ENCODE assay signal across 13 cellular contexts in the genomic region with DNA sequence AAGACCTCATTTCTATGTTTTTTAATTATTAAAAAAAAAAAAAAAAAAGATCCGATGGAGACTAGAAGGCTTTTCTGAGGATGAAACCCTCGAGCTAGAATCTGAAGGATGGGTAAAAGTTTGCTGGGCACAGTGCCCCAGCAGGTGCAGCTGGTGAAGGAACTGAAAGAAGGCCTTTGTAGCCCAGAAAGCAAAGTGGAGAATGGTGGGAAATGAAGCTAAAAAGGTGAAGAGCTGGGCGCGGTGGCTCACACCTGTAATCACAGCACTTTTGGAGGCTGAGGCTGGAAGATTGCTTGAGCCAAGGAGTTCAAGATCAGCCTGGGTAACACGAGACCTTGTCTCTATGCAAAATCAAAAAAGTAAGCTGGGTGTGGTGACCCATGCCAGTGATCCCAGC. TPM values are rescaled to one million over a fixed set of nuclear protein-coding genes. Genes with fewer than 3 reads are reported as not detected.
DNase-seq lines count a peak whose midpoint lies in the region; ATAC-seq and TF ChIP-seq lines count a peak whose summit lies in the region.
"Had no signal": no experiment of that assay in that cellular context is flagged by ENCODE, and none has a peak within 500 bp of the region (broad histone marks: within the 10 kb centered on the region; RNA-seq: fewer than 3 reads in every experiment).

No MANE protein-coding gene starts in this region.

- no peak for ATAC-seq in stimulated activated naive B cell treated with anti-CD40 and anti-IgM and Interleukin-4, amounts not matched to agents 10 μg/mL and 1 μg/mL and 100 μg/mL, for 72 hours (replicated peaks)
- ATAC-seq in GM18868 (IDR thresholded peaks at IDR 0.05; ENCODE audit: unreplicated experiment) = no peak

- peak overlapping the region; percentile 89 for H3K4me3 Mint-ChIP-seq in activated naive CD4-positive, alpha-beta T cell treated with anti-CD3 and anti-CD28 coated beads for 36 hours
- H3K4me3 Mint-ChIP-seq in brain = peak overlapping the region; percentile 68 to 98 (median 94)
- H3K4me3 Mint-ChIP-seq in stimulated activated naive B cell treated with anti-CD40 and anti-IgM and Interleukin-4, amounts not matched to agents 10 μg/mL and 1 μg/mL and 100 μg/mL, for 72 hours = peak overlapping the region; percentile 83 to 91

- peaks cover 12% of the 10 kb centered on the region for H3K79me1 ChIP-seq in mesendoderm (ENCODE audit: low read length)

- no peak overlapping the region for H2BK15ac ChIP-seq in mesendoderm (replicated peaks; ENCODE audit: low read depth)

- peaks cover 46% of the 10 kb centered on the region for H3K36me3 Mint-ChIP-seq in activated naive CD4-positive, alpha-beta T cell treated with anti-CD3 and anti-CD28 coated beads for 36 hours (ENCODE audit: low read depth)
- peaks cover 51% of the 10 kb centered on the region for H3K36me3 Mint-ChIP-seq in brain
- H3K36me3 Mint-ChIP-seq in stimulated activated naive B cell treated with anti-CD40 and anti-IgM and Interleukin-4, amounts not matched to agents 10 μg/mL and 1 μg/mL and 100 μg/mL, for 72 hours = peaks cover 41 to 50% of the 10 kb centered on the region in 2 donors

- H3K4me2 ChIP-seq in OCI-LY3 (ENCODE audit: low read length) (peak overlapping the region; percentile 86), mesendoderm (ENCODE audit: low read length) (no peak overlapping the region)

- no peaks in the 10 kb centered on the region for H3K9me3 ChIP-seq in OCI-LY3 (ENCODE audit: insufficient read depth, low read length)
- H3K9me3 ChIP-seq: colonic mucosa, SJCRH30 had no signal

- no peak overlapping the region for H2BK120ac ChIP-seq in mesendoderm (ENCODE audit: low read depth, low read length)

- H2AFZ ChIP-seq in OCI-LY3 (ENCODE audit: low read depth, low read length) = no peak overlapping the region
- H2AFZ ChIP-seq: parathyroid adenoma had no signal

- TF ChIP-seq CTCF in OCI-LY3 (IDR thresholded peaks at IDR 0.05; ENCODE audit: low read depth, low read length) = no peak
- no peak for TF ChIP-seq CTCF in brain (conservative IDR thresholded peaks at IDR 0.05)
- no peak for TF ChIP-seq CTCF in GM13977 (IDR thresholded peaks at IDR 0.05; ENCODE audit: extremely low read depth, insufficient read depth, missing control alignments)

- DNase-seq in activated naive CD4-positive, alpha-beta T cell treated with anti-CD3 and anti-CD28 coated beads for 36 hours = no peak
- DNase-seq in activated naive CD4-positive, alpha-beta T cell (lab: John Stamatoyannopoulos, UW) = no peak
- no peak for DNase-seq in stimulated activated naive B cell treated with anti-CD40 and anti-IgM and Interleukin-4, amounts not matched to agents 10 μg/mL and 1 μg/mL and 100 μg/mL, for 72 hours
- no peak for DNase-seq in GM13977 (ENCODE audit: low spot score)
- DNase-seq in mesendoderm = no peak
- DNase-seq: colonic mucosa, NCI-H1092 treated with DMSO at 0.1 percent for 48 hours, NCI-H524 treated with DMSO at 0.1 percent for 48 hours, SJCRH30 had no signal

- H3K36me3 ChIP-seq in OCI-LY3 (replicated peaks; ENCODE audit: low read depth, low read length) (peaks cover 39% of the 10 kb centered on the region), mesendoderm (ENCODE audit: control insufficient read depth, insufficient read depth, low read length) (peaks cover 11% of the 10 kb centered on the region)
- H3K36me3 ChIP-seq: colonic mucosa had no signal

- CTCF ChIA-PET in activated naive CD4-positive, alpha-beta T cell treated with anti-CD3 and anti-CD28 coated beads for 36 hours (lab: Charles Lee) = interaction anchor here (0.6 to 1.1 kb wide), 2 partner anchors 25 to 950 kb away, joined by 3 read pairs; no protein-coding TSS in a partner anchor

- H3K56ac ChIP-seq in mesendoderm (ENCODE audit: low read length) = no peak overlapping the region

- no peaks in the 10 kb centered on the region for H3K27me3 Mint-ChIP-seq in activated naive CD4-positive, alpha-beta T cell treated with anti-CD3 and anti-CD28 coated beads for 36 hours (ENCODE audit: low read depth)
- H3K27me3 Mint-ChIP-seq in brain = peaks cover 7% of the 10 kb centered on the region
- H3K27me3 Mint-ChIP-seq in stimulated activated naive B cell treated with anti-CD40 and anti-IgM and Interleukin-4, amounts not matched to agents 10 μg/mL and 1 μg/mL and 100 μg/mL, for 72 hours = peaks cover 4 to 11% of the 10 kb centered on the region in 2 donors

- in situ Hi-C loops in GM13977 (cut with MboI; ENCODE audit: low pct_unique_long_range_greater_than_20kb, low sequenced_read_pairs, unreplicated experiment) = loop anchor here (10.0 kb wide), 1 partner anchor 154 kb away; no protein-coding TSS in a partner anchor

- H4K5ac ChIP-seq in mesendoderm (ENCODE audit: low read length) = no peak overlapping the region

- H2AK5ac ChIP-seq in mesendoderm (ENCODE audit: low read length) = no peak overlapping the region

- H4K20me1 ChIP-seq in OCI-LY3 (ENCODE audit: insufficient read depth, low read length) = no peaks in the 10 kb centered on the region

- H3K27me3 ChIP-seq in OCI-LY3 (ENCODE audit: low read depth, low read length) = no peaks in the 10 kb centered on the region
- H3K27me3 ChIP-seq in mesendoderm (ENCODE audit: insufficient read depth, low read length, poor library complexity) = no peaks in the 10 kb centered on the region
- H3K27me3 ChIP-seq: colonic mucosa, SJCRH30 had no signal

- no peaks in the 10 kb centered on the region for H3K9me3 Mint-ChIP-seq in activated naive CD4-positive, alpha-beta T cell treated with anti-CD3 and anti-CD28 coated beads for 36 hours
- no peaks in the 10 kb centered on the region for H3K9me3 Mint-ChIP-seq in brain
- no peaks in the 10 kb centered on the region for H3K9me3 Mint-ChIP-seq in stimulated activated naive B cell treated with anti-CD40 and anti-IgM and Interleukin-4, amounts not matched to agents 10 μg/mL and 1 μg/mL and 100 μg/mL, for 72 hours

- peak overlapping the region; percentile 84 for H3K27ac ChIP-seq in OCI-LY3 (ENCODE audit: low read length)
- no peak overlapping the region for H3K27ac ChIP-seq in mesendoderm (ENCODE audit: low read depth, low read length)
- H3K27ac ChIP-seq: colonic mucosa, parathyroid adenoma, SJCRH30 had no signal

- H3K4me3 ChIP-seq in OCI-LY3 (ENCODE audit: low read length) (peak overlapping the region; percentile 98; the same call in 1 of the 2 replicates), mesendoderm (ENCODE audit: low read length) (no peak overlapping the region)
- H3K4me3 ChIP-seq: colonic mucosa, SJCRH30 had no signal

- H3K9ac ChIP-seq in OCI-LY3 (ENCODE audit: low read length) (peak overlapping the region; percentile 100; the same call in 1 of the 2 replicates), mesendoderm (ENCODE audit: low read length) (no peak overlapping the region)
- H3K9ac ChIP-seq: parathyroid adenoma had no signal

- intact Hi-C loops in activated naive CD4-positive, alpha-beta T cell treated with anti-CD3 and anti-CD28 coated beads for 36 hours (cut with micrococcal nuclease) = no loop called here

- H3K79me2 ChIP-seq in OCI-LY3 (ENCODE audit: low read length) = peaks cover 60% of the 10 kb centered on the region
- peaks cover 30% of the 10 kb centered on the region for H3K79me2 ChIP-seq in mesendoderm (ENCODE audit: control insufficient read depth, insufficient read depth, low read length)

- H3K18ac ChIP-seq in mesendoderm (ENCODE audit: low read length) = no peak overlapping the region

- H3K4me1 ChIP-seq in OCI-LY3 (ENCODE audit: low read length) (peaks cover 32% of the 10 kb centered on the region), mesendoderm (ENCODE audit: control insufficient read depth, low read depth, low read length) (no peaks in the 10 kb centered on the region)

- H4K8ac ChIP-seq in mesendoderm (ENCODE audit: low read depth, low read length) = no peak overlapping the region

- peaks cover 57% of the 10 kb centered on the region for H3K4me1 Mint-ChIP-seq in activated naive CD4-positive, alpha-beta T cell treated with anti-CD3 and anti-CD28 coated beads for 36 hours (ENCODE audit: low read depth)
- H3K4me1 Mint-ChIP-seq in brain = peaks cover 62% of the 10 kb centered on the region
- H3K4me1 Mint-ChIP-seq in stimulated activated naive B cell treated with anti-CD40 and anti-IgM and Interleukin-4, amounts not matched to agents 10 μg/mL and 1 μg/mL and 100 μg/mL, for 72 hours = peaks cover 26 to 52% of the 10 kb centered on the region in 2 donors

- H3K27ac Mint-ChIP-seq in activated naive CD4-positive, alpha-beta T cell treated with anti-CD3 and anti-CD28 coated beads for 36 hours = peak overlapping the region; percentile 98
- peak overlapping the region in 3 of 5 experiments; percentile 75 to 97 (median 77) for H3K27ac Mint-ChIP-seq in brain
- H3K27ac Mint-ChIP-seq in stimulated activated naive B cell treated with anti-CD40 and anti-IgM and Interleukin-4, amounts not matched to agents 10 μg/mL and 1 μg/mL and 100 μg/mL, for 72 hours = no peak overlapping the region

- no peak overlapping the region for H3K4ac ChIP-seq in mesendoderm (ENCODE audit: low read depth, low read length)

- no peak overlapping the region for H3K23ac ChIP-seq in mesendoderm (ENCODE audit: low read length)

- no peak overlapping the region for H2BK5ac ChIP-seq in mesendoderm (ENCODE audit: low read length)

- WGBS in mesendoderm (ENCODE audit: extremely low coverage, insufficient coverage, low lambda C conversion rate) = no CpG with 5 or more reads among the region's 5 CpGs

RNA-seq across cellular contexts. Expression of a gene that starts 50.3 kb away (rescaled TPM):
- total RNA-seq in activated naive CD4-positive, alpha-beta T cell treated with anti-CD3 and anti-CD28 coated beads for 36 hours = 10 to 100 TPM; 39.6 to 42.5 TPM
- polyA plus RNA-seq in brain (ENCODE audit: insufficient read depth, low read depth, low replicate concordance) = 129 TPM
- polyA plus RNA-seq in mesendoderm (2013, experiment 1 of 2) = 29.1 TPM
- polyA plus RNA-seq in mesendoderm (2013, experiment 2 of 2) = 31.2 TPM
